9 cellular contexts compared by ENCODE assay signal in genomic region chr19:49074869-49075268, GRCh38. TPM values are rescaled to one million over a fixed set of nuclear protein-coding genes. Genes with fewer than 3 reads are reported as not detected.
A peak's percentile ranks its signal among the peaks of the same experiment; 100 is the strongest.
DNase-seq lines count a peak whose midpoint lies in the region; ATAC-seq and TF ChIP-seq lines count a peak whose summit lies in the region.
"Not testable (repeated sequence)": the region's sequence is repeated elsewhere in the genome, so short reads cannot be mapped to it uniquely, and the experiment has no call there.
"Had no signal": no experiment of that assay in that cellular context is flagged by ENCODE, and none has a peak within 500 bp of the region (broad histone marks: within the 10 kb centered on the region; RNA-seq: fewer than 3 reads in every experiment).

No MANE protein-coding gene starts in this region.

- H3K4me3 Mint-ChIP-seq in nephron progenitor cell = not testable (repeated sequence)

- not testable (repeated sequence) for TF ChIP-seq EP300 in transverse colon (IDR thresholded peaks at IDR 0.05; ENCODE audit: low read depth)

- H3K23ac ChIP-seq in IMR-90 (ENCODE audit: low read depth, low read length) = not testable (repeated sequence)

- intact Hi-C loops in IMR-90 (cut with micrococcal nuclease) = loop anchor here (1.0 to 5.0 kb wide), 2 partner anchors 70 to 83 kb away; partner anchors contain the start of genes GYS1 and RUVBL2
- intact Hi-C loops in left cardiac atrium (cut with DNase I) = loop anchor here in 1 of 2 donors (5.0 to 10.0 kb wide), 2 partner anchors 80 to 132 kb away; partner anchors contain the start of genes GYS1 and RUVBL2
- intact Hi-C loops in transverse colon (cut with DNase I; ENCODE audit: low total_unique reads) = not testable (repeated sequence)

- H2AK9ac ChIP-seq in IMR-90 (replicated peaks; ENCODE audit: low read depth, low read length, poor library complexity) = not testable (repeated sequence)

- not testable (repeated sequence) for H3K27ac Mint-ChIP-seq in nephron progenitor cell

- not testable (repeated sequence) for H3K56ac ChIP-seq in IMR-90 (ENCODE audit: extremely low read depth, insufficient read depth, low read length)

- in situ Hi-C loops in IMR-90 (cut with MboI; ENCODE audit: low sequenced_read_pairs) = not testable (repeated sequence)
- in situ Hi-C loops in transverse colon (cut with MboI; ENCODE audit: low pct_ligation_motif_present in 1 of 4, low pct_unique_long_range_greater_than_20kb in 1 of 4, low sequenced_read_pairs in 3 of 4) = loop anchor here in 1 of 4 donors (25.0 kb wide), 1 partner anchor 137 kb away; no protein-coding TSS in a partner anchor

- H3K36me3 Mint-ChIP-seq in nephron progenitor cell (ENCODE audit: low read depth) = peaks cover 12% of the 10 kb centered on the region

- not testable (repeated sequence) for H3K79me1 ChIP-seq in IMR-90 (ENCODE audit: low read depth in 1 of 2, low read length in 2 of 2)

- not testable (repeated sequence) for H4K5ac ChIP-seq in IMR-90 (ENCODE audit: low read depth, low read length)

- not testable (repeated sequence) for H3K4me3 ChIP-seq in IMR-90 (ENCODE audit: insufficient read depth, low read depth, low read length); choroid plexus epithelial cell (ENCODE audit: low read depth, low read length); transverse colon

- not testable (repeated sequence) for H3K36me3 ChIP-seq in IMR-90 (ENCODE audit: control insufficient read depth, insufficient read depth, low read length); transverse colon

- not testable (repeated sequence) for H2AFZ ChIP-seq in IMR-90 (replicated peaks; ENCODE audit: low read length, poor library complexity)

- not testable (repeated sequence) for H3K4ac ChIP-seq in IMR-90 (ENCODE audit: low read depth, low read length)

- peaks cover 28% of the 10 kb centered on the region for H3K4me1 Mint-ChIP-seq in nephron progenitor cell

- H2BK5ac ChIP-seq in IMR-90 (ENCODE audit: low read depth, low read length, poor library complexity, severe bottlenecking) = not testable (repeated sequence)

- TF ChIP-seq CTCF in IMR-90 (conservative IDR thresholded peaks at IDR 0.05; ENCODE audit: low read depth, low read length) (peak; percentile 58), VCaP (conservative IDR thresholded peaks at IDR 0.05) (peak; percentile 92), choroid plexus epithelial cell (conservative IDR thresholded peaks at IDR 0.05; ENCODE audit: low read depth, low read length) (peak; percentile 65), nephron progenitor cell (IDR thresholded peaks at IDR 0.05) (peak; percentile 65), transverse colon (IDR thresholded peaks at IDR 0.05) (peak; percentile 66 to 80 (median 74))

- not testable (repeated sequence) for H2BK20ac ChIP-seq in IMR-90 (ENCODE audit: low read depth, low read length)

- not testable (repeated sequence) for BruUV-seq in IMR-90 (replicated peaks; lab: Mats Ljungman, UMichigan)

- H3K27me3 Mint-ChIP-seq in nephron progenitor cell (ENCODE audit: low read depth, poor library complexity) = peaks cover 55% of the 10 kb centered on the region

- DNase-seq in DMS53 (lab: John Stamatoyannopoulos, UW) (peak; percentile 80), IMR-90 (peak; percentile 51), NCI-H69 (lab: John Stamatoyannopoulos, UW) (peak; percentile 68), choroid plexus epithelial cell (ENCODE audit: low read depth) (peak; percentile 62), left cardiac atrium (peak; percentile 80), nephron progenitor cell (peak; percentile 61), transverse colon (peak; percentile 77)

- ATAC-seq in IMR-90 (ENCODE audit: low read depth) = not testable (repeated sequence)
- peak; percentile 34 to 50 for ATAC-seq in left cardiac atrium

- TF ChIP-seq POLR2A in IMR-90 (IDR thresholded peaks at IDR 0.05; ENCODE audit: low read depth, low read length); transverse colon (IDR thresholded peaks at IDR 0.05): not testable (repeated sequence)

- not testable (repeated sequence) for H3K9me1 ChIP-seq in IMR-90 (ENCODE audit: insufficient read depth, low read length)

- peaks cover 29% of the 10 kb centered on the region for H3K9me3 Mint-ChIP-seq in nephron progenitor cell

- H3K27ac ChIP-seq in IMR-90 (ENCODE audit: insufficient read depth, low read length); VCaP; transverse colon: not testable (repeated sequence)

- no CpG with 5 or more reads among the region's 9 CpGs for WGBS in IMR-90 (ENCODE audit: extremely low coverage in 2 of 2, insufficient read length in 1 of 2), 2 experiments
- WGBS in transverse colon (ENCODE audit: low coverage in 1 of 2), 2 donors = 17% methylated on average over 9 of the region's 9 CpGs; no CpG with 5 or more reads in 1 of the 2 donors

- H3K4me1 ChIP-seq in IMR-90 (ENCODE audit: control insufficient read depth, insufficient read depth, low read length); transverse colon: not testable (repeated sequence)

- POLR2A ChIA-PET in IMR-90 (lab: Charles Lee; ENCODE audit: unreplicated experiment) = not testable (repeated sequence)

- not testable (repeated sequence) for H4K91ac ChIP-seq in IMR-90 (ENCODE audit: insufficient read depth, low read depth, low read length)

- not testable (repeated sequence) for H2BK15ac ChIP-seq in IMR-90 (ENCODE audit: low read depth, low read length)

- H3K27me3 ChIP-seq in IMR-90 (ENCODE audit: control insufficient read depth, insufficient read depth, low read length) (peaks cover 32% of the 10 kb centered on the region), transverse colon (peaks cover 48% of the 10 kb centered on the region)

- not testable (repeated sequence) for H3K9ac ChIP-seq in IMR-90 (ENCODE audit: low read depth, low read length)

- H2BK120ac ChIP-seq in IMR-90 (ENCODE audit: low read depth, low read length) = not testable (repeated sequence)

- not testable (repeated sequence) for H3K18ac ChIP-seq in IMR-90 (ENCODE audit: low read depth, low read length)

- peaks cover 13% of the 10 kb centered on the region for H3K9me3 ChIP-seq in IMR-90 (ENCODE audit: control insufficient read depth, insufficient read depth, low read length)
- H3K9me3 ChIP-seq in transverse colon = not testable (repeated sequence)

- H3K14ac ChIP-seq in IMR-90 (replicated peaks; ENCODE audit: low read depth, low read length) = not testable (repeated sequence)

- H4K20me1 ChIP-seq in IMR-90 (ENCODE audit: insufficient read depth, low read length) = not testable (repeated sequence)

- CTCF ChIA-PET in IMR-90 (lab: Yijun Ruan, JAX) = interaction anchor here (0.8 to 1.8 kb wide), 4 partner anchors 8 to 82 kb away, joined by 3 to 4 read pairs (median 4); partner anchors contain the start of genes CGB7, GYS1, NTF4 and RUVBL2

- dilution Hi-C loops in IMR-90 (cut with HindIII; ENCODE audit: low sequenced_read_pairs, unreplicated experiment) = not testable (repeated sequence)

- not testable (repeated sequence) for H4K8ac ChIP-seq in IMR-90 (ENCODE audit: low read depth in 2 of 2, low read length in 2 of 2)

- peak; percentile 52 for TF ChIP-seq RAD21 in IMR-90 (IDR thresholded peaks at IDR 0.05; ENCODE audit: low read length)

- H3K4me2 ChIP-seq in IMR-90 (ENCODE audit: low read depth, low read length) = not testable (repeated sequence)

- H2AK5ac ChIP-seq in IMR-90 (ENCODE audit: low read depth, low read length) = not testable (repeated sequence)

TF ChIP-seq in IMR-90, 13 proteins besides CTCF, POLR2A, EP300 and RAD21:
- peak; percentile 51 for TF ChIP-seq SMC3 (IDR thresholded peaks at IDR 0.05; ENCODE audit: low read depth, low read length)
TF ChIP-seq in IMR-90: peak in this region for 1; not testable (repeated sequence) for 12.

RNA-seq across cellular contexts. Expression of gene KCNA7, which starts 2.4 kb away (rescaled TPM):
- total RNA-seq in IMR-90 (2012; rRNA removed) (not detected in 2 replicates), left cardiac atrium (1 to 10 TPM; 2.4 to 3.0 TPM), transverse colon (under 1 TPM in 1 of 4 donors, not detected in 3; 0.14 TPM)
- 0.02 TPM in 1 of 2 replicates, not detected in the other for polyA plus RNA-seq in IMR-90 (2012; rRNA removed)
- not detected in 2 replicates for polyA plus RNA-seq in IMR-90 (2012; cell fraction: cytosol; rRNA removed)
- not detected in 2 replicates for polyA plus RNA-seq in IMR-90 (2012; cell fraction: nucleus; rRNA removed; ENCODE audit: low replicate concordance)
- total RNA-seq: urinary bladder had no signal
- polyA plus RNA-seq: urinary bladder had no signal

RNA-seq across cellular contexts. Expression of gene NTF4, which starts 10.3 kb away (rescaled TPM):
- total RNA-seq in IMR-90 (2012; rRNA removed) = 0.18 TPM in 1 of 2 replicates, not detected in the other
- polyA plus RNA-seq in IMR-90 (2012; rRNA removed) = 0.09 and 0.11 TPM in 2 replicates
- polyA plus RNA-seq in IMR-90 (2012; cell fraction: cytosol; rRNA removed) = 0.40 and 0.54 TPM in 2 replicates
- polyA plus RNA-seq in IMR-90 (2012; cell fraction: nucleus; rRNA removed; ENCODE audit: low replicate concordance) = 0.80 and 1.6 TPM in 2 replicates
- 1 to 10 TPM in 1 of 2 donors, under 1 TPM in 1; 0.81 to 1.2 TPM for total RNA-seq in left cardiac atrium
- not detected for total RNA-seq in transverse colon

RNA-seq across cellular contexts. Expression of gene SNRNP70, which starts 10.4 kb away (rescaled TPM):
- 72.8 and 81.4 TPM in 2 replicates for total RNA-seq in IMR-90 (2012; rRNA removed)
- 200 and 344 TPM in 2 replicates for polyA plus RNA-seq in IMR-90 (2012; rRNA removed)
- 133 and 172 TPM in 2 replicates for polyA plus RNA-seq in IMR-90 (2012; cell fraction: cytosol; rRNA removed)
- polyA plus RNA-seq in IMR-90 (2012; cell fraction: nucleus; rRNA removed; ENCODE audit: low replicate concordance) = 1,852 and 3,219 TPM in 2 replicates
- total RNA-seq in left cardiac atrium = 100 to 1,000 TPM in 1 of 2 donors, 10 to 100 TPM in 1; 98.3 to 134 TPM
- total RNA-seq in transverse colon = 100 to 1,000 TPM; 216 to 682 (median 292) TPM

RNA-seq across cellular contexts. Expression of gene CGB7, which starts 17.3 kb away (rescaled TPM):
- total RNA-seq in IMR-90 (2012; rRNA removed) = not detected in 2 replicates
- 1.7 and 1.9 TPM in 2 replicates for polyA plus RNA-seq in IMR-90 (2012; rRNA removed)
- polyA plus RNA-seq in IMR-90 (2012; cell fraction: cytosol; rRNA removed) = 0.47 and 0.86 TPM in 2 replicates
- 6.8 and 17.2 TPM in 2 replicates for polyA plus RNA-seq in IMR-90 (2012; cell fraction: nucleus; rRNA removed; ENCODE audit: low replicate concordance)
- total RNA-seq in left cardiac atrium = under 1 TPM in 1 of 2 donors, not detected in 1; 0.29 TPM
- under 1 TPM in 1 of 4 donors, not detected in 3; 0.20 TPM for total RNA-seq in transverse colon
- total RNA-seq: urinary bladder had no signal

RNA-seq across cellular contexts. Expression of gene CGB8, which starts 26.0 kb away (rescaled TPM):
- total RNA-seq in IMR-90 (2012; rRNA removed) (not detected in 2 replicates), left cardiac atrium (not detected), transverse colon (not detected)
- polyA plus RNA-seq in IMR-90 (2012; rRNA removed) = 0.47 and 0.48 TPM in 2 replicates
- 0.11 TPM in 1 of 2 replicates, not detected in the other for polyA plus RNA-seq in IMR-90 (2012; cell fraction: cytosol; rRNA removed)
- 0.33 and 1.4 TPM in 2 replicates for polyA plus RNA-seq in IMR-90 (2012; cell fraction: nucleus; rRNA removed; ENCODE audit: low replicate concordance)
- total RNA-seq: urinary bladder had no signal
- polyA plus RNA-seq: urinary bladder had no signal
